Comparison of ENCODE assay signal across 20 cellular contexts in genomic region chr12:67816269-67816668, GRCh38.
"Had no signal": no experiment of that assay in that cellular context is flagged by ENCODE, and none has a peak within 500 bp of the region (broad histone marks: within the 10 kb centered on the region; RNA-seq: fewer than 3 reads in every experiment).

No MANE protein-coding gene starts in this region.

- H3K9me3 ChIP-seq: ovary had no signal

- H3K36me3 ChIP-seq: lower lobe of right lung, ovary, right lobe of liver, thoracic aorta, tibial nerve, upper lobe of left lung had no signal

- H3K27ac Mint-ChIP-seq: immature natural killer cell; naive thymus-derived CD8-positive, alpha-beta T cell; stimulated activated naive B cell treated with anti-CD40 and anti-IgM and Interleukin-4, amounts not matched to agents 10 μg/mL and 1 μg/mL and 100 μg/mL, for 72 hours; stimulated activated naive CD8-positive, alpha-beta T cell treated with anti-CD3 and anti-CD28 coated beads, Interleukin-15, Interleukin-2, amounts not matched to agents 100 ng/mL and 50 ng/mL, for 24 hours had no signal

- H3K27ac ChIP-seq: lower lobe of right lung, ovary, psoas muscle, right lobe of liver, thoracic aorta, tibial nerve, upper lobe of left lung had no signal

- ATAC-seq: left ventricle myocardium superior; lower lobe of right lung; naive thymus-derived CD8-positive, alpha-beta T cell; psoas muscle; right lobe of liver; stimulated activated naive B cell treated with anti-CD40 and anti-IgM and Interleukin-4, amounts not matched to agents 10 μg/mL and 1 μg/mL and 100 μg/mL, for 72 hours had no signal

- H3K4me1 ChIP-seq: lower lobe of right lung, right lobe of liver, tibial nerve, upper lobe of left lung had no signal

- H3K4me3 ChIP-seq: lower lobe of right lung, ovary, psoas muscle, right lobe of liver, thoracic aorta, tibial nerve, upper lobe of left lung had no signal

- DNase-seq: cortex of kidney; hypothalamus; immature natural killer cell; islet precursor cell; left ventricle myocardium superior; lower lobe of right lung; naive thymus-derived CD8-positive, alpha-beta T cell; occipital lobe; ovary; posterior cingulate gyrus; psoas muscle; right lobe of liver; small intestine; stimulated activated CD4-positive, alpha-beta T cell treated with anti-CD3 and anti-CD28 coated beads, Interleukin-15, amount 100 ng/mL, for 24 hours; stimulated activated CD4-positive, alpha-beta T cell treated with anti-CD3 and anti-CD28 coated beads, Interleukin-2, amount 100 ng/mL, for 48 hours; stimulated activated naive B cell treated with anti-CD40 and anti-IgM and Interleukin-4, amounts not matched to agents 10 μg/mL and 1 μg/mL and 100 μg/mL, for 72 hours; upper lobe of left lung had no signal

- H3K4me3 Mint-ChIP-seq: immature natural killer cell; naive thymus-derived CD8-positive, alpha-beta T cell; stimulated activated naive B cell treated with anti-CD40 and anti-IgM and Interleukin-4, amounts not matched to agents 10 μg/mL and 1 μg/mL and 100 μg/mL, for 72 hours; stimulated activated naive CD8-positive, alpha-beta T cell treated with anti-CD3 and anti-CD28 coated beads, Interleukin-15, Interleukin-2, amounts not matched to agents 100 ng/mL and 50 ng/mL, for 24 hours had no signal

- H3K27me3 ChIP-seq: ovary, right lobe of liver, tibial nerve, upper lobe of left lung had no signal

- H3K27me3 Mint-ChIP-seq: naive thymus-derived CD8-positive, alpha-beta T cell; stimulated activated naive B cell treated with anti-CD40 and anti-IgM and Interleukin-4, amounts not matched to agents 10 μg/mL and 1 μg/mL and 100 μg/mL, for 72 hours; stimulated activated naive CD8-positive, alpha-beta T cell treated with anti-CD3 and anti-CD28 coated beads, Interleukin-15, Interleukin-2, amounts not matched to agents 100 ng/mL and 50 ng/mL, for 24 hours had no signal

- H3K4me1 Mint-ChIP-seq: immature natural killer cell; stimulated activated naive B cell treated with anti-CD40 and anti-IgM and Interleukin-4, amounts not matched to agents 10 μg/mL and 1 μg/mL and 100 μg/mL, for 72 hours had no signal
